25 cellular contexts compared by ENCODE assay signal in genomic region chr12:2580821-2581220, GRCh38.
DNase-seq lines count a peak whose midpoint lies in the region; ATAC-seq and TF ChIP-seq lines count a peak whose summit lies in the region.
"Had no signal": no experiment of that assay in that cellular context is flagged by ENCODE, and none has a peak within 500 bp of the region (broad histone marks: within the 10 kb centered on the region; RNA-seq: fewer than 3 reads in every experiment).

No MANE protein-coding gene starts in this region.

- DNase-seq in EL (peak; percentile 11), fibroblast of the aortic adventitia (ENCODE audit: low read depth) (peak; percentile 15), NCI-H1694 treated with DMSO at 0.1 percent for 48 hours (lab: John Stamatoyannopoulos, UW) (no peak), HuH-7.5 (ENCODE audit: low spot score) (no peak), NCI-H187 (lab: John Stamatoyannopoulos, UW) (no peak)
- DNase-seq in stimulated activated effector memory CD8-positive, alpha-beta T cell treated with anti-CD3 and anti-CD28 coated beads, Interleukin-12 subunit alpha, Interleukin-12 subunit beta, amount 100 ng/mL, for 72 hours (ENCODE audit: low spot score in 2 of 2), result no peak
- DNase-seq: activated CD4-positive, alpha-beta T cell treated with anti-CD3 and anti-CD28 coated beads, Interleukin-2, amount 50 U/mL, for 4 hours; activated CD4-positive, CD25-positive, alpha-beta regulatory T cell; activated CD8-positive, alpha-beta memory T cell treated with anti-CD3 and anti-CD28 coated beads, Interleukin-2, amount 50 U/mL, for 4 hours; activated naive CD8-positive, alpha-beta T cell treated with anti-CD3 and anti-CD28 coated beads, Interleukin-2, amount 10 ng/mL, durations not matched to agents 7 days and 5 days; CD8-positive, alpha-beta memory T cell; effector CD4-positive, alpha-beta T cell; islet precursor cell; NCI-H446 treated with DMSO at 0.1 percent for 48 hours; right lobe of liver; stimulated activated naive CD8-positive, alpha-beta T cell treated with anti-CD3 and anti-CD28 coated beads, Interleukin-15, amount 100 ng/mL, for 72 hours; T1000; transverse colon had no signal

- no peak overlapping the region for H3K27ac Mint-ChIP-seq in activated T-helper 17 cell treated with anti-CD3 and anti-CD28 coated beads, Interleukin-2, amount 50 U/mL, for 72 hours
- H3K27ac Mint-ChIP-seq in stimulated activated effector memory CD8-positive, alpha-beta T cell treated with anti-CD3 and anti-CD28 coated beads, Interleukin-12 subunit alpha, Interleukin-12 subunit beta, amount 100 ng/mL, for 72 hours, result no peak overlapping the region
- H3K27ac Mint-ChIP-seq: activated naive CD8-positive, alpha-beta T cell treated with anti-CD3 and anti-CD28 coated beads, Interleukin-2, amount 10 ng/mL, durations not matched to agents 7 days and 5 days; activated T-helper 2 cell treated with anti-CD3 and anti-CD28 coated beads, Interferon-gamma antibody, Interleukin-2, Interleukin-4, amounts not matched to agents 10 μg/mL and 5 μg/mL and 100 μg/mL, durations not matched to agents 14 hours and 24 hours and 36 hours; brain; IgD-negative memory B cell; stimulated activated naive CD8-positive, alpha-beta T cell treated with anti-CD3 and anti-CD28 coated beads, Interleukin-15, amount 100 ng/mL, for 72 hours had no signal

- H3K9me3 Mint-ChIP-seq in activated T-helper 17 cell treated with anti-CD3 and anti-CD28 coated beads, Interleukin-2, amount 50 U/mL, for 72 hours, result no peaks in the 10 kb centered on the region
- no peaks in the 10 kb centered on the region for H3K9me3 Mint-ChIP-seq in stimulated activated effector memory CD8-positive, alpha-beta T cell treated with anti-CD3 and anti-CD28 coated beads, Interleukin-12 subunit alpha, Interleukin-12 subunit beta, amount 100 ng/mL, for 72 hours
- H3K9me3 Mint-ChIP-seq: activated naive CD8-positive, alpha-beta T cell treated with anti-CD3 and anti-CD28 coated beads, Interleukin-2, amount 10 ng/mL, durations not matched to agents 7 days and 5 days; activated T-helper 2 cell treated with anti-CD3 and anti-CD28 coated beads, Interferon-gamma antibody, Interleukin-2, Interleukin-4, amounts not matched to agents 10 μg/mL and 5 μg/mL and 100 μg/mL, durations not matched to agents 14 hours and 24 hours and 36 hours; brain; CD8-positive, alpha-beta memory T cell; IgD-negative memory B cell; nephron; stimulated activated naive CD8-positive, alpha-beta T cell treated with anti-CD3 and anti-CD28 coated beads, Interleukin-15, amount 100 ng/mL, for 72 hours had no signal

- peaks cover 43% of the 10 kb centered on the region for H3K27me3 Mint-ChIP-seq in activated T-helper 17 cell treated with anti-CD3 and anti-CD28 coated beads, Interleukin-2, amount 50 U/mL, for 72 hours

- peak; percentile 56 for ATAC-seq in activated T-helper 17 cell treated with anti-CD3 and anti-CD28 coated beads, Interleukin-2, amount 50 U/mL, for 72 hours (replicated peaks)
- peak; percentile 52 for ATAC-seq in stimulated activated effector memory CD8-positive, alpha-beta T cell treated with anti-CD3 and anti-CD28 coated beads, Interleukin-12 subunit alpha, Interleukin-12 subunit beta, amount 100 ng/mL, for 72 hours
- ATAC-seq: HCT116; right lobe of liver; Right ventricle myocardium inferior; stimulated activated naive CD8-positive, alpha-beta T cell treated with anti-CD3 and anti-CD28 coated beads, Interleukin-15, amount 100 ng/mL, for 72 hours had no signal

- H3K4me3 ChIP-seq in fibroblast of the aortic adventitia (ENCODE audit: low read depth, low read length), result no peak overlapping the region
- H3K4me3 ChIP-seq: right lobe of liver, transverse colon had no signal

- no peaks in the 10 kb centered on the region for H3K4me1 Mint-ChIP-seq in activated T-helper 17 cell treated with anti-CD3 and anti-CD28 coated beads, Interleukin-2, amount 50 U/mL, for 72 hours
- no peaks in the 10 kb centered on the region for H3K4me1 Mint-ChIP-seq in stimulated activated effector memory CD8-positive, alpha-beta T cell treated with anti-CD3 and anti-CD28 coated beads, Interleukin-12 subunit alpha, Interleukin-12 subunit beta, amount 100 ng/mL, for 72 hours
- H3K4me1 Mint-ChIP-seq: IgD-negative memory B cell; stimulated activated naive CD8-positive, alpha-beta T cell treated with anti-CD3 and anti-CD28 coated beads, Interleukin-15, amount 100 ng/mL, for 72 hours had no signal

- TF ChIP-seq CTCF in fibroblast of the aortic adventitia (IDR thresholded peaks at IDR 0.05; ENCODE audit: insufficient read depth, low read length), result no peak

- H3K36me3 Mint-ChIP-seq in activated T-helper 17 cell treated with anti-CD3 and anti-CD28 coated beads, Interleukin-2, amount 50 U/mL, for 72 hours (ENCODE audit: low read depth), result no peaks in the 10 kb centered on the region
- no peaks in the 10 kb centered on the region for H3K36me3 Mint-ChIP-seq in stimulated activated effector memory CD8-positive, alpha-beta T cell treated with anti-CD3 and anti-CD28 coated beads, Interleukin-12 subunit alpha, Interleukin-12 subunit beta, amount 100 ng/mL, for 72 hours
- H3K36me3 Mint-ChIP-seq: activated naive CD8-positive, alpha-beta T cell treated with anti-CD3 and anti-CD28 coated beads, Interleukin-2, amount 10 ng/mL, durations not matched to agents 7 days and 5 days; CD8-positive, alpha-beta memory T cell; IgD-negative memory B cell had no signal

- H3K4me3 Mint-ChIP-seq in activated T-helper 17 cell treated with anti-CD3 and anti-CD28 coated beads, Interleukin-2, amount 50 U/mL, for 72 hours, result no peak overlapping the region
- no peak overlapping the region for H3K4me3 Mint-ChIP-seq in stimulated activated effector memory CD8-positive, alpha-beta T cell treated with anti-CD3 and anti-CD28 coated beads, Interleukin-12 subunit alpha, Interleukin-12 subunit beta, amount 100 ng/mL, for 72 hours
- H3K4me3 Mint-ChIP-seq: activated naive CD8-positive, alpha-beta T cell treated with anti-CD3 and anti-CD28 coated beads, Interleukin-2, amount 10 ng/mL, durations not matched to agents 7 days and 5 days; brain; CD8-positive, alpha-beta memory T cell; IgD-negative memory B cell; nephron; stimulated activated naive CD8-positive, alpha-beta T cell treated with anti-CD3 and anti-CD28 coated beads, Interleukin-15, amount 100 ng/mL, for 72 hours had no signal

Comparison
In these comparisons a context has a peak if more than half of its experiments do, and no peak if none do; other contexts are left out.
1. DNase-seq: peak in EL (single experiment) and fibroblast of the aortic adventitia (single experiment); none in stimulated activated effector memory CD8-positive, alpha-beta T cell treated with anti-CD3 and anti-CD28 coated beads, Interleukin-12 subunit alpha, Interleukin-12 subunit beta, amount 100 ng/mL, for 72 hours (0 of 2), NCI-H1694 treated with DMSO at 0.1 percent for 48 hours (single experiment), HuH-7.5 (single experiment) and NCI-H187 (0 of 2).